In genomic region chr6:36229223-36229622, GRCh38 we compare ENCODE assay signal across 26 cellular contexts. TPM values are rescaled to one million over a fixed set of nuclear protein-coding genes. Genes with fewer than 3 reads are reported as not detected.
DNase-seq lines count a peak whose midpoint lies in the region; ATAC-seq and TF ChIP-seq lines count a peak whose summit lies in the region.
"Had no signal": no experiment of that assay in that cellular context is flagged by ENCODE, and none has a peak within 500 bp of the region (broad histone marks: within the 10 kb centered on the region; RNA-seq: fewer than 3 reads in every experiment).

No MANE protein-coding gene starts in this region.

- peak; percentile 67 for DNase-seq in NCI-H82 (lab: John Stamatoyannopoulos, UW)
- no peak for DNase-seq in NCI-H82 treated with DMSO at 0.1 percent for 48 hours (lab: John Stamatoyannopoulos, UW; ENCODE audit: unreplicated experiment)
- DNase-seq in naive thymus-derived CD8-positive, alpha-beta T cell = no peak
- no peak for DNase-seq in activated CD4-positive, alpha-beta T cell treated with anti-CD3 and anti-CD28 coated beads, Interleukin-2, amount 50 U/mL, for 48 hours
- DNase-seq in mesenteric fat pad (ENCODE audit: low spot score) = no peak
- DNase-seq: 8988T, ACHN, BE2C, Calu3, DMS79 treated with DMSO at 0.1 percent for 48 hours, GF-D8, Kasumi-1, NCI-H1092 treated with DMSO at 0.1 percent for 48 hours, NCI-H1436 treated with DMSO at 0.1 percent for 48 hours, NCI-H187 treated with DMSO at 0.1 percent for 48 hours, NCI-H446, NCI-H524 treated with DMSO at 0.1 percent for 48 hours, SHP77 treated with DMSO at 0.1 percent for 48 hours had no signal

- no peak for ATAC-seq in naive thymus-derived CD8-positive, alpha-beta T cell
- no peak for ATAC-seq in GM18517 (IDR thresholded peaks at IDR 0.05; ENCODE audit: unreplicated experiment)
- ATAC-seq: HCT116, HepG2 had no signal

- H3K27ac Mint-ChIP-seq in naive thymus-derived CD8-positive, alpha-beta T cell = peak overlapping the region in 6 of 10 donors; percentile 14 to 84 (median 70)

- H3K36me3 ChIP-seq in BLaER1 = peaks cover 82% of the 10 kb centered on the region

- peak overlapping the region; percentile 46; the same call in 1 of the 2 replicates for H3K27ac ChIP-seq in BLaER1
- H3K27ac ChIP-seq in VCaP = peak overlapping the region; percentile 79
- H3K27ac ChIP-seq: RWPE1, SK-N-MC had no signal

- no peak overlapping the region for H3K9ac ChIP-seq in BLaER1

- no peaks in the 10 kb centered on the region for H3K27me3 Mint-ChIP-seq in naive thymus-derived CD8-positive, alpha-beta T cell

- no peak for TF ChIP-seq CTCF in VCaP (conservative IDR thresholded peaks at IDR 0.05)

- H4K20me1 ChIP-seq in BLaER1 = peaks cover 8% of the 10 kb centered on the region; the same call in 1 of the 2 replicates

- H3K36me3 Mint-ChIP-seq in naive thymus-derived CD8-positive, alpha-beta T cell = peaks cover 0 to 81% (median 8%) of the 10 kb centered on the region in 3 donors

- H3K4me2 ChIP-seq in BLaER1 = no peak overlapping the region

- POLR2A ChIA-PET in naive thymus-derived CD8-positive, alpha-beta T cell (lab: Charles Lee) = interaction anchor here (0.7 kb wide), 1 partner anchor 606 kb away, joined by 3 read pairs; no protein-coding TSS in a partner anchor

- H3K4me3 Mint-ChIP-seq in naive thymus-derived CD8-positive, alpha-beta T cell = no peak overlapping the region

- peaks cover 0 to 2% (median under 1%) of the 10 kb centered on the region in 4 donors for H3K4me1 Mint-ChIP-seq in naive thymus-derived CD8-positive, alpha-beta T cell

- H3K4me3 ChIP-seq in BLaER1 = no peak overlapping the region
- H3K4me3 ChIP-seq: SK-N-MC had no signal

- H3K9me3 ChIP-seq in BLaER1 = no peaks in the 10 kb centered on the region
- H3K9me3 ChIP-seq: BE2C had no signal

- no peaks in the 10 kb centered on the region for H3K27me3 ChIP-seq in BLaER1
- H3K27me3 ChIP-seq: BE2C had no signal

- H3K9me3 Mint-ChIP-seq in naive thymus-derived CD8-positive, alpha-beta T cell = no peaks in the 10 kb centered on the region

- H3K4me1 ChIP-seq in BLaER1 = peaks cover 53% of the 10 kb centered on the region

RNA-seq across cellular contexts. Expression of gene BRPF3, which starts 32.7 kb away (rescaled TPM):
- total RNA-seq in naive thymus-derived CD8-positive, alpha-beta T cell = 10 to 100 TPM; 35.9 to 38.6 TPM
- 1 to 10 TPM; 3.5 to 8.4 (median 3.9) TPM for polyA plus RNA-seq in naive thymus-derived CD8-positive, alpha-beta T cell
- total RNA-seq in mesenteric fat pad = 26.1 TPM

RNA-seq across cellular contexts. Expression of gene PNPLA1, which starts 40.6 kb away (rescaled TPM):
- total RNA-seq in naive thymus-derived CD8-positive, alpha-beta T cell = not detected
- not detected for polyA plus RNA-seq in naive thymus-derived CD8-positive, alpha-beta T cell
- total RNA-seq in mesenteric fat pad = 0.32 TPM
- total RNA-seq: H4, HepG2 had no signal
- polyA plus RNA-seq: HepG2 had no signal
